Comparison of ENCODE assay signal across 2 cellular contexts in the genomic region with DNA sequence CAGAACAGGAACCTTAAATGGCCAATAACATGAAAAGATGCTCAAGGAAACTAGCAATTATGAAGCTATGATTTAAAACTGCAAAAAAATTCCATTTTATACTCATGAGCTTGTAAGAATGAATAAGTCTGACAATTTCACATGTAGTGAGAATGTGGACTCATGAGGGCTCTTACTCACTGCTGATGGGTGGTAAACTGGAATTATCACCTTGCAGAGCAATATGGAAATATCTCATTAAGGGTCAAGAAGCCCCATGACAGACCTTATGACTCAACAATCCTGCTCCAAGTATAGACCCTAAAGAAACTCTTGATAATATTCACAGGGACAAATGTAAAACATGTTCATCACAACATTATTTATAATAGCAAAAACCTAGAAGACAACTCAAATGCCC.
TF ChIP-seq lines count a peak whose summit lies in the region.

No MANE protein-coding gene starts in this region.

TF ChIP-seq in IMR-90, 13 proteins besides CTCF, POLR2A, EP300 and RAD21:
- no peak for TF ChIP-seq CEBPB (IDR thresholded peaks at IDR 0.05; ENCODE audit: low read depth, low read length)
- TF ChIP-seq FOS (IDR thresholded peaks at IDR 0.05; ENCODE audit: low read depth, low read length): no peak
- TF ChIP-seq MXI1 (IDR thresholded peaks at IDR 0.05; ENCODE audit: borderline replicate concordance, low read depth, low read length): no peak
- TF ChIP-seq MAZ (IDR thresholded peaks at IDR 0.05; ENCODE audit: borderline replicate concordance, low read depth, low read length): no peak
- TF ChIP-seq NFE2L2 (IDR thresholded peaks at IDR 0.05; ENCODE audit: low read depth, low read length): no peak
- TF ChIP-seq BHLHE40 (IDR thresholded peaks at IDR 0.05; ENCODE audit: low read depth, low read length): no peak

TF ChIP-seq in K562, 482 proteins besides CTCF, POLR2A, EP300 and RAD21:
- TF ChIP-seq, protein P1, sequence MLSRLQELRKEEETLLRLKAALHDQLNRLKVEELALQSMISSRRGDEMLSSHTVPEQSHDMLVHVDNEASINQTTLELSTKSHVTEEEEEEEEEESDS (CRISPR knock-in tag; IDR thresholded peaks at IDR 0.05): no peak
- TF ChIP-seq, protein P2, sequence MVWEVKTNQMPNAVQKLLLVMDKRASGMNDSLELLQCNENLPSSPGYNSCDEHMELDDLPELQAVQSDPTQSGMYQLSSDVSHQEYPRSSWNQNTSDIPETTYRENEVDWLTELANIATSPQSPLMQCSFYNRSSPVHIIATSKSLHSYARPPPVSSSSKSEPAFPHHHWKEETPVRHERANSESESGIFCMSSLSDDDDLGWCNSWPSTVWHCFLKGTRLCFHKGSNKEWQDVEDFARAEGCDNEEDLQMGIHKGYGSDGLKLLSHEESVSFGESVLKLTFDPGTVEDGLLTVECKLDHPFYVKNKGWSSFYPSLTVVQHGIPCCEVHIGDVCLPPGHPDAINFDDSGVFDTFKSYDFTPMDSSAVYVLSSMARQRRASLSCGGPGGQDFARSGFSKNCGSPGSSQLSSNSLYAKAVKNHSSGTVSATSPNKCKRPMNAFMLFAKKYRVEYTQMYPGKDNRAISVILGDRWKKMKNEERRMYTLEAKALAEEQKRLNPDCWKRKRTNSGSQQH (CRISPR knock-in tag; IDR thresholded peaks at IDR 0.05): no peak
- TF ChIP-seq CBFA2T3 (IDR thresholded peaks at IDR 0.05) (peak; percentile 43; the same call in 1 of the 2 replicates), FOSL1 (tag; conservative IDR thresholded peaks at IDR 0.05) (peak; percentile 43; the same call in 1 of the 2 replicates)
